Comparison of ENCODE assay signal across 8 cellular contexts in the genomic region with DNA sequence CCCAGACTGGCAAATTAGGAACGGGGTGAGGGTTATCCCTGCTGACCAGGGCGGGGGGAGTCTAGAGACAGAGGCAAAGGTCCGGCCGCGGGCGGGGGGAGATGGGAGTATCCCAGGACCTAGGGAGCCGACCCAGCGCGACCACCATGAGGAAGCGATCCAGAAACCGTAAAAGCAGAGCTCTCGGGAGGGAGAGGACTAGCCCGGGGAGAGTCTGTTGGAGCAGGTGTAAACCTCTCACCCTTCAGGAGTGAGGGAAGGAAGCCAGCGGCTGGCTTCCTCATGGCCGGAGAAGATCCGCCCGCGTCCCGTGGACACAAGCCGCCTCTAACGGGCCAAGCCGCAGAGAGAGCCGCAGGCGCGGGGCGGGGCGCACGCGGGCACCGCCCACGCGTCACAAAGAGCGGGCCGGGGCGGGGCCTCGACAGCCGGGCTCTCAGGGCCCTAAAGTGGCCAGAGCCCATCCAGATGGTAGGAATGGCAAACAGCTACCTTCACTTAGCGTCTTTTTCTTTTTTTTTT. TPM values are rescaled to one million over a fixed set of nuclear protein-coding genes. Genes with fewer than 3 reads are reported as not detected.
DNase-seq lines count a peak whose midpoint lies in the region; TF ChIP-seq lines count a peak whose summit lies in the region.

ACRBP (minus strand) TSS at position 350 of the 522 bp plus-strand sequence; CDS start at position 284, 66 bp downstream.

- CTCF ChIA-PET in A673 (lab: Charles Lee) (no interaction called here), SK-N-SH (lab: Yijun Ruan, JAX) (interaction anchor here (0.9 to 1.1 kb wide), 2 partner anchors 8 to 32 kb away, joined by 3 read pairs; no protein-coding TSS in a partner anchor)

- no peaks in the 10 kb centered on the region for H4K20me1 ChIP-seq in SK-N-SH (ENCODE audit: insufficient read depth)

- intact Hi-C loops in A673 (cut with micrococcal nuclease; ENCODE audit: unreplicated experiment) (no loop called here), esophagus squamous epithelium (cut with DNase I) (no loop called here), thyroid gland (cut with DNase I) (loop anchor here (2.0 kb wide), 1 partner anchor 26 kb away; no protein-coding TSS in a partner anchor)

- H3K27me3 ChIP-seq in A673 (replicated peaks; ENCODE audit: insufficient read depth, low read depth, low read length, poor library complexity) (no peaks in the 10 kb centered on the region), esophagus squamous epithelium (no peaks in the 10 kb centered on the region), thyroid gland (no peaks in the 10 kb centered on the region), SK-N-SH (ENCODE audit: insufficient read depth) (no peaks in the 10 kb centered on the region)

- POLR2A ChIA-PET in A673 (lab: Charles Lee; ENCODE audit: low non-redundant PET) = no interaction called here
- POLR2A ChIA-PET in SK-N-SH (lab: Yijun Ruan, JAX) = no interaction called here

- peak within 1 kb of the TSS; percentile 63 for H3K27ac ChIP-seq in A673 (ENCODE audit: low read depth, low read length, poor library complexity, severe bottlenecking)
- H3K27ac ChIP-seq in esophagus squamous epithelium = peak within 1 kb of the TSS; percentile 54 to 71 (median 64)
- peak within 1 kb of the TSS in 1 of 3 donors; percentile 4 for H3K27ac ChIP-seq in thyroid gland
- no peak within 1 kb of the TSS for H3K27ac ChIP-seq in SK-N-SH (ENCODE audit: low read depth in 2 of 2, low read length in 1 of 2)

- BruUV-seq in A673 (replicated peaks; lab: Mats Ljungman, UMichigan) = no TSS peak

- TF ChIP-seq CTCF in A673 (conservative IDR thresholded peaks at IDR 0.05; ENCODE audit: low read depth, low read length) (no peak), esophagus squamous epithelium (IDR thresholded peaks at IDR 0.05) (no peak), thyroid gland (IDR thresholded peaks at IDR 0.05) (no peak), SK-N-SH (IDR thresholded peaks at IDR 0.05) (no peak)

- H3K9ac ChIP-seq in SK-N-SH = no peak within 1 kb of the TSS

- WGBS in esophagus squamous epithelium, 2 donors = 4 to 14% methylated on average over 19 to 25 of the region's 38 CpGs
- 4 to 6% methylated on average over 36 to 37 of the region's 38 CpGs for WGBS in thyroid gland, 2 donors
- WGBS in SK-N-SH (ENCODE audit: low lambda C conversion rate) = 98% methylated on average over 32 of the region's 38 CpGs

- no peaks in the 10 kb centered on the region for H3K9me3 ChIP-seq in A673 (ENCODE audit: low read depth, low read length, poor library complexity, severe bottlenecking)
- H3K9me3 ChIP-seq in esophagus squamous epithelium = no peaks in the 10 kb centered on the region
- H3K9me3 ChIP-seq in thyroid gland = no peaks in the 10 kb centered on the region
- H3K9me3 ChIP-seq in SK-N-SH = no peaks in the 10 kb centered on the region

- DNase-seq in A673 (ENCODE audit: low spot score) = peak; percentile 82
- peak; percentile 54 for DNase-seq in activated CD4-positive, CD25-positive, alpha-beta regulatory T cell treated with anti-CD3 and anti-CD28 coated beads, Interleukin-2, amount 50 U/mL, for 72 hours
- no peak for DNase-seq in esophagus squamous epithelium (lab: John Stamatoyannopoulos, UW)
- DNase-seq in mucosa of gallbladder (ENCODE audit: low spot score) = peak; percentile 80
- peak; percentile 86 to 88 for DNase-seq in thyroid gland
- DNase-seq in NCI-H1105 (lab: John Stamatoyannopoulos, UW) = no peak
- no peak for DNase-seq in SK-N-SH

- no peaks in the 10 kb centered on the region for H3F3A ChIP-seq in SK-N-SH (replicated peaks; ENCODE audit: insufficient read depth)

- H2AFZ ChIP-seq in SK-N-SH (ENCODE audit: low read depth) = no peak within 1 kb of the TSS

- H3K36me3 ChIP-seq in A673 (ENCODE audit: insufficient read depth, low read length, poor library complexity, severe bottlenecking) (peaks cover 9% of the 10 kb centered on the region), esophagus squamous epithelium (peaks cover 10 to 45% (median 14%) of the 10 kb centered on the region in 3 donors), thyroid gland (peaks cover 19 to 30% of the 10 kb centered on the region in 2 donors), SK-N-SH (replicated peaks in 1 of 2; ENCODE audit: control insufficient read depth in 1 of 2, insufficient read depth in 2 of 2, low read length in 1 of 2) (peaks cover 0 to 14% of the 10 kb centered on the region in 2 experiments)

- no peak for TF ChIP-seq RAD21 in SK-N-SH (IDR thresholded peaks at IDR 0.05; ENCODE audit: low read length)

- TF ChIP-seq POLR2A in GM19193 (IDR thresholded peaks at IDR 0.05; ENCODE audit: extremely low read depth, insufficient read depth, insufficient read length) = peak; percentile 75
- peak in 2 of 4 donors; percentile 16 to 43 for TF ChIP-seq POLR2A in esophagus squamous epithelium (IDR thresholded peaks at IDR 0.05)
- TF ChIP-seq POLR2A in thyroid gland (IDR thresholded peaks at IDR 0.05) = peak in 1 of 2 donors; percentile 62

- H3K9me2 ChIP-seq in SK-N-SH = no peaks in the 10 kb centered on the region

- H3K4me2 ChIP-seq in SK-N-SH = no peak within 1 kb of the TSS

- H3K4me3 ChIP-seq in A673 (ENCODE audit: low read depth, low read length, poor library complexity, severe bottlenecking) (peak within 1 kb of the TSS; percentile 51), esophagus squamous epithelium (peak within 1 kb of the TSS; percentile 30 to 69 (median 50)), thyroid gland (replicated peaks in 1 of 3) (peak within 1 kb of the TSS in 2 of 3 donors; percentile 19 to 29), SK-N-SH (ENCODE audit: low read depth in 2 of 2, low read length in 1 of 2) (no peak within 1 kb of the TSS)

- H3K4me1 ChIP-seq in A673 (ENCODE audit: insufficient read depth, low read length, poor library complexity, severe bottlenecking) (peaks cover 3% of the 10 kb centered on the region), esophagus squamous epithelium (peaks cover 5 to 15% (median 8%) of the 10 kb centered on the region in 3 donors), thyroid gland (no peaks in the 10 kb centered on the region), SK-N-SH (ENCODE audit: control insufficient read depth in 1 of 2, insufficient read depth in 2 of 2, low read depth in 1 of 2, low read length in 1 of 2) (no peaks in the 10 kb centered on the region)

- TF ChIP-seq EP300 in SK-N-SH (IDR thresholded peaks at IDR 0.05; ENCODE audit: borderline replicate concordance in 1 of 2, low read depth in 1 of 2, low read length in 1 of 2) = no peak

- H3K79me2 ChIP-seq in SK-N-SH (ENCODE audit: insufficient read depth) = no peaks in the 10 kb centered on the region

TF ChIP-seq in SK-N-SH, 30 proteins besides CTCF, POLR2A, EP300 and RAD21:
- TF ChIP-seq RCOR1 (IDR thresholded peaks at IDR 0.05; ENCODE audit: low read length) (no peak), RFX5 (IDR thresholded peaks at IDR 0.05; ENCODE audit: low read length) (no peak), JUND (IDR thresholded peaks at IDR 0.05) (no peak)

RNA-seq across cellular contexts. Expression of gene ACRBP, which starts in this region (rescaled TPM):
- total RNA-seq in A673 (2021) (3.0 and 3.6 TPM in 2 replicates), esophagus squamous epithelium (1 to 10 TPM in 2 of 4 donors, under 1 TPM in 1, not detected in 1; 0.35 to 4.0 (median 3.2) TPM), mucosa of gallbladder (9.8 TPM), thyroid gland (10 to 100 TPM in 2 of 4 donors, 1 to 10 TPM in 2; 8.9 to 11.4 (median 10.4) TPM)
- 0.71 and 0.88 TPM in 2 replicates for polyA plus RNA-seq in SK-N-SH (2012; rRNA removed)
- 0.35 and 0.58 TPM in 2 replicates for polyA plus RNA-seq in SK-N-SH (2012; cell fraction: cytosol; rRNA removed)
- polyA plus RNA-seq in SK-N-SH (2012; cell fraction: nucleus; rRNA removed) = 5.4 and 6.0 TPM in 2 replicates

Comparison
In these comparisons a context has a peak if more than half of its experiments do, and no peak if none do; other contexts are left out.
1. DNase-seq: peak in A673 (single experiment), activated CD4-positive, CD25-positive, alpha-beta regulatory T cell treated with anti-CD3 and anti-CD28 coated beads, Interleukin-2, amount 50 U/mL, for 72 hours (single experiment), mucosa of gallbladder (single experiment) and thyroid gland (2 of 2); none in esophagus squamous epithelium (single experiment), NCI-H1105 (single experiment) and SK-N-SH (single experiment).
2. H3K27ac ChIP-seq: peak in A673 (single experiment) and esophagus squamous epithelium (4 of 4); none in SK-N-SH (0 of 2).
3. H3K4me3 ChIP-seq: peak in A673 (single experiment), esophagus squamous epithelium (4 of 4) and thyroid gland (2 of 3); none in SK-N-SH (0 of 2).